Comparison of ENCODE assay signal across 10 cellular contexts in the genomic region with DNA sequence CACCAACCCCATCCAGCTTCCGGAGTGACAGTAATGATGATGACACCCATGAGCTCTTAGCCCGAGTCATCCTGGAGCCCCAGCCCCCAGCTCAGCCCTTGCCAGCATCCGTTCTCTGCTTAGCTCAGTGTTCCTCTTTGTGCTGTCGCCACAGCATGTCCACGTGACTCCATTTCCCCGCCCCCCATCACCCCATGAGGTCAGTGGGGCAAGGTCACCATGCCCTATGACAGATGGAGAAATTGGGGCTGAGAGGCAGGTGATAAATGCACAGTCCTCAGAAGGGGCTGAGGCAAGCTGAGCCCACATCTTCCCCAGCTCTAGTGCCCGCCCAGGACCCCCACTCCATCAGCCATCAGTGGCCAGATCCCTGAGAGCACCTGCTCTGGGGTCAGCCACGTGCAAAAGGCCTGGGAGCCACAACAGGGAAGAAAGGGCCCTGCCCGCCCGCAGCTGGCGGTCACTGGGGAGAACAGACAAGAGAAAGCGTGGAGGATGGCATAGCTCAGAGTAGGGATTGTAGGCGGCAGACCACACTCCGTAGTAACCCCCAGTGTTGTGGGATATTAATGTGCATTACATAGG. TPM values are rescaled to one million over a fixed set of nuclear protein-coding genes. Genes with fewer than 3 reads are reported as not detected.
DNase-seq lines count a peak whose midpoint lies in the region; ATAC-seq, FAIRE-seq and TF ChIP-seq lines count a peak whose summit lies in the region.
"Had no signal": no experiment of that assay in that cellular context is flagged by ENCODE, and none has a peak within 500 bp of the region (broad histone marks: within the 10 kb centered on the region; RNA-seq: fewer than 3 reads in every experiment).

No MANE protein-coding gene starts in this region.

- no peak for FAIRE-seq in RCC 7860 (lab: Jason Lieb, UNC)

- TF ChIP-seq CTCF in fibroblast of mammary gland (conservative IDR thresholded peaks at IDR 0.05; ENCODE audit: control insufficient read depth, insufficient read depth, low read depth, low read length), result no peak

- DNase-seq in activated CD4-positive, alpha-beta T cell treated with anti-CD3 and anti-CD28 coated beads for 36 hours, result peak; percentile 61
- DNase-seq in activated CD4-positive, alpha-beta T cell treated with anti-CD3 and anti-CD28 coated beads, Interleukin-2, amount 50 U/mL, for 1 hour, result no peak
- DNase-seq in RCC 7860 (ENCODE audit: low spot score), result peak; percentile 42
- DNase-seq in fibroblast of mammary gland (ENCODE audit: low read depth), result peak; percentile 37
- peak; percentile 60 for DNase-seq in stimulated activated CD8-positive, alpha-beta memory T cell treated with anti-CD3 and anti-CD28 coated beads, Interleukin-4, amount 100 ng/mL, for 48 hours
- DNase-seq: transverse colon had no signal

- H3K4me3 ChIP-seq in fibroblast of mammary gland (ENCODE audit: control insufficient read depth, low read depth, low read length), result no peak overlapping the region
- H3K4me3 ChIP-seq: skin epidermis, transverse colon had no signal

- no peaks in the 10 kb centered on the region for H3K9me3 Mint-ChIP-seq in activated CD4-positive, alpha-beta T cell treated with anti-CD3 and anti-CD28 coated beads for 36 hours (ENCODE audit: low read depth)

- H3K4me1 Mint-ChIP-seq in activated CD4-positive, alpha-beta T cell treated with anti-CD3 and anti-CD28 coated beads for 36 hours, result peaks cover 6% of the 10 kb centered on the region

- H3K27ac Mint-ChIP-seq in activated CD4-positive, alpha-beta T cell treated with anti-CD3 and anti-CD28 coated beads for 36 hours, result peak overlapping the region; percentile 55

- POLR2A ChIA-PET in activated CD4-positive, alpha-beta T cell treated with anti-CD3 and anti-CD28 coated beads for 36 hours (lab: Charles Lee), result interaction anchor here (1.0 kb wide), 1 partner anchor 42 kb away, joined by 3 read pairs; no protein-coding TSS in a partner anchor

- H3K27me3 Mint-ChIP-seq in activated CD4-positive, alpha-beta T cell treated with anti-CD3 and anti-CD28 coated beads for 36 hours, result no peaks in the 10 kb centered on the region

- peak; percentile 91 for ATAC-seq in activated CD4-positive, alpha-beta T cell treated with anti-CD3 and anti-CD28 coated beads for 36 hours
- ATAC-seq in GM18870 (IDR thresholded peaks at IDR 0.05; ENCODE audit: unreplicated experiment) (no peak), GM18505 (IDR thresholded peaks at IDR 0.05; ENCODE audit: unreplicated experiment) (no peak), HG03469 (IDR thresholded peaks at IDR 0.05; ENCODE audit: unreplicated experiment) (no peak)

- TF ChIP-seq POLR2A in GM18505 (IDR thresholded peaks at IDR 0.05; ENCODE audit: borderline replicate concordance, extremely low read depth, insufficient read depth, insufficient read length), result no peak

- H3K4me3 Mint-ChIP-seq in activated CD4-positive, alpha-beta T cell treated with anti-CD3 and anti-CD28 coated beads for 36 hours, result no peak overlapping the region

- H3K36me3 Mint-ChIP-seq in activated CD4-positive, alpha-beta T cell treated with anti-CD3 and anti-CD28 coated beads for 36 hours (ENCODE audit: low read depth), result no peaks in the 10 kb centered on the region

- intact Hi-C loops in activated CD4-positive, alpha-beta T cell treated with anti-CD3 and anti-CD28 coated beads for 36 hours (cut with DNase I, micrococcal nuclease), result no loop called here

- CTCF ChIA-PET in activated CD4-positive, alpha-beta T cell treated with anti-CD3 and anti-CD28 coated beads for 36 hours (lab: Charles Lee), result interaction anchor here (0.7 to 2.3 kb wide), 7 partner anchors 10 to 597 kb away, joined by 3 to 27 read pairs (median 4); partner anchors contain the start of gene SMIM5

RNA-seq across cellular contexts. Expression of gene ITGB4, which starts 17.1 kb away (rescaled TPM):
- total RNA-seq in activated CD4-positive, alpha-beta T cell treated with anti-CD3 and anti-CD28 coated beads for 36 hours, result 1 to 10 TPM in 1 of 2 experiments, under 1 TPM in 1; 0.62 to 1.5 TPM

RNA-seq across cellular contexts. Expression of gene GALK1, which starts 26.7 kb away (rescaled TPM):
- total RNA-seq in activated CD4-positive, alpha-beta T cell treated with anti-CD3 and anti-CD28 coated beads for 36 hours, result 10 to 100 TPM; 50.3 to 63.2 TPM

RNA-seq across cellular contexts. Expression of gene UNK, which starts 46.3 kb away (rescaled TPM):
- total RNA-seq in activated CD4-positive, alpha-beta T cell treated with anti-CD3 and anti-CD28 coated beads for 36 hours, result 10 to 100 TPM; 24.5 to 33.7 TPM
